25 cellular contexts compared by ENCODE assay signal in genomic region chr3:127566801-127567200, GRCh38. TPM values are rescaled to one million over a fixed set of nuclear protein-coding genes. Genes with fewer than 3 reads are reported as not detected.
DNase-seq lines count a peak whose midpoint lies in the region; TF ChIP-seq lines count a peak whose summit lies in the region.
"Had no signal": no experiment of that assay in that cellular context is flagged by ENCODE, and none has a peak within 500 bp of the region (broad histone marks: within the 10 kb centered on the region; RNA-seq: fewer than 3 reads in every experiment).

No MANE protein-coding gene starts in this region.

- H3K27me3 ChIP-seq in neural progenitor cell, result no peaks in the 10 kb centered on the region

- H2AFZ ChIP-seq in neural progenitor cell (replicated peaks), result no peak overlapping the region

- in situ Hi-C loops in G401 (cut with HindIII; ENCODE audit: low sequenced_read_pairs), result no loop called here
- in situ Hi-C loops in astrocyte of the spinal cord (cut with HindIII; ENCODE audit: low sequenced_read_pairs), result no loop called here

- no peaks in the 10 kb centered on the region for H3K36me3 ChIP-seq in neural progenitor cell

- no peaks in the 10 kb centered on the region for H3K79me2 ChIP-seq in neural progenitor cell (ENCODE audit: low read depth)

- peaks cover 10% of the 10 kb centered on the region for H3K36me3 Mint-ChIP-seq in neural progenitor cell
- H3K36me3 Mint-ChIP-seq: IgD-negative memory B cell had no signal

- peak; percentile 22 for DNase-seq in G401 (ENCODE audit: low spot score)
- DNase-seq in NCI-H187 (lab: John Stamatoyannopoulos, UW), result peak; percentile 70 to 89
- peak; percentile 39 for DNase-seq in astrocyte of the spinal cord (ENCODE audit: low read depth, low spot score)
- peak; percentile 89 for DNase-seq in neural progenitor cell (ENCODE audit: low spot score)
- DNase-seq in GOT3 (lab: John Stamatoyannopoulos, UW), result no peak
- DNase-seq in activated T-cell treated with anti-CD3 and anti-CD28 coated beads, Interleukin-2, amount 50 U/mL, for 48 hours, result no peak
- no peak for DNase-seq in GM19238 (ENCODE audit: insufficient read length, low spot score)
- DNase-seq: activated CD4-positive, CD25-positive, alpha-beta regulatory T cell treated with anti-CD3 and anti-CD28 coated beads, Interleukin-2, amount 50 U/mL, for 72 hours; activated CD8-positive, alpha-beta T cell treated with anti-CD3 and anti-CD28 coated beads, Interleukin-2, amount 10 ng/mL, durations not matched to agents 7 days and 5 days; activated naive CD4-positive, alpha-beta T cell treated with anti-CD3 and anti-CD28 coated beads, Interleukin-2, amount 10 ng/mL, durations not matched to agents 7 days and 5 days; activated T-cell treated with anti-CD3 and anti-CD28 coated beads, Interleukin-2, amount 50 U/mL, for 24 hours; CD4-positive, CD25-positive, alpha-beta regulatory T cell; DMS153; effector CD8-positive, alpha-beta T cell; gastrocnemius medialis; HCEC 1CT; islet precursor cell; MM.1S; NCI-H2029 treated with DMSO at 0.1 percent for 48 hours; NCI-H748 treated with DMSO at 0.1 percent for 48 hours; T1000 had no signal

- H3K27ac ChIP-seq in neural progenitor cell, result peak overlapping the region; percentile 30
- H3K27ac ChIP-seq: esophagus muscularis mucosa, gastrocnemius medialis had no signal

- no peak overlapping the region for H3K4me3 Mint-ChIP-seq in neural progenitor cell
- H3K4me3 Mint-ChIP-seq: activated CD8-positive, alpha-beta T cell treated with anti-CD3 and anti-CD28 coated beads, Interleukin-2, amount 10 ng/mL, durations not matched to agents 7 days and 5 days; activated naive CD4-positive, alpha-beta T cell treated with anti-CD3 and anti-CD28 coated beads, Interleukin-2, amount 10 ng/mL, durations not matched to agents 7 days and 5 days; activated T-cell treated with anti-CD3 and anti-CD28 coated beads, Interleukin-2, amount 50 U/mL, for 24 hours; CD4-positive, CD25-positive, alpha-beta regulatory T cell; IgD-negative memory B cell; neural crest cell had no signal

- H3K9ac ChIP-seq in neural progenitor cell, result no peak overlapping the region

- H3K9me3 Mint-ChIP-seq in neural progenitor cell, result peaks cover 7% of the 10 kb centered on the region
- H3K9me3 Mint-ChIP-seq: activated naive CD4-positive, alpha-beta T cell treated with anti-CD3 and anti-CD28 coated beads, Interleukin-2, amount 10 ng/mL, durations not matched to agents 7 days and 5 days; activated T-cell treated with anti-CD3 and anti-CD28 coated beads, Interleukin-2, amount 50 U/mL, for 24 hours had no signal

- H3F3A ChIP-seq in neural progenitor cell (ENCODE audit: low read depth), result peaks cover 13% of the 10 kb centered on the region

- H3K4me2 ChIP-seq in neural progenitor cell, result peak overlapping the region; percentile 37

- peak overlapping the region; percentile 94 for H3K27ac Mint-ChIP-seq in neural progenitor cell
- H3K27ac Mint-ChIP-seq: activated CD8-positive, alpha-beta T cell treated with anti-CD3 and anti-CD28 coated beads, Interleukin-2, amount 10 ng/mL, durations not matched to agents 7 days and 5 days; activated naive CD4-positive, alpha-beta T cell treated with anti-CD3 and anti-CD28 coated beads, Interleukin-2, amount 10 ng/mL, durations not matched to agents 7 days and 5 days; activated T-cell treated with anti-CD3 and anti-CD28 coated beads, Interleukin-2, amount 50 U/mL, for 24 hours; CD4-positive, CD25-positive, alpha-beta regulatory T cell; IgD-negative memory B cell had no signal

- no peaks in the 10 kb centered on the region for H3K9me3 ChIP-seq in neural progenitor cell (ENCODE audit: low read depth)
- H3K9me3 ChIP-seq: esophagus muscularis mucosa, gastrocnemius medialis had no signal

- no peak for TF ChIP-seq CTCF in astrocyte of the spinal cord (IDR thresholded peaks at IDR 0.05; ENCODE audit: low read depth, low read length)
- TF ChIP-seq CTCF in neural progenitor cell (IDR thresholded peaks at IDR 0.05), result no peak

- no peaks in the 10 kb centered on the region for H4K20me1 ChIP-seq in neural progenitor cell (ENCODE audit: low read depth)

- H3K4me3 ChIP-seq in astrocyte of the spinal cord (ENCODE audit: low read depth, low read length) (no peak overlapping the region), neural progenitor cell (no peak overlapping the region)
- H3K4me3 ChIP-seq: esophagus muscularis mucosa, gastrocnemius medialis, lung had no signal

- H3K27me3 Mint-ChIP-seq in neural progenitor cell (ENCODE audit: insufficient read depth, low read depth), result peaks cover 30% of the 10 kb centered on the region
- H3K27me3 Mint-ChIP-seq: activated naive CD4-positive, alpha-beta T cell treated with anti-CD3 and anti-CD28 coated beads, Interleukin-2, amount 10 ng/mL, durations not matched to agents 7 days and 5 days; CD4-positive, CD25-positive, alpha-beta regulatory T cell had no signal

- peaks cover 48% of the 10 kb centered on the region for H3K4me1 Mint-ChIP-seq in neural progenitor cell
- H3K4me1 Mint-ChIP-seq: activated naive CD4-positive, alpha-beta T cell treated with anti-CD3 and anti-CD28 coated beads, Interleukin-2, amount 10 ng/mL, durations not matched to agents 7 days and 5 days; CD4-positive, CD25-positive, alpha-beta regulatory T cell; neural crest cell had no signal

- peaks cover 27% of the 10 kb centered on the region for H3K4me1 ChIP-seq in neural progenitor cell
- H3K4me1 ChIP-seq: gastrocnemius medialis had no signal

RNA-seq across cellular contexts. Expression of gene TPRA1, which starts 23.7 kb away (rescaled TPM):
- 38.3 and 42.3 TPM in 2 replicates for total RNA-seq in G401 (2014; rRNA removed; shearing (Covaris generic))
- 11.8 and 27.4 TPM in 2 replicates for total RNA-seq in neural progenitor cell (ENCODE audit: low replicate concordance)

RNA-seq across cellular contexts. Expression of gene MCM2, which starts 31.4 kb away (rescaled TPM):
- 257 and 300 TPM in 2 replicates for total RNA-seq in G401 (2014; rRNA removed; shearing (Covaris generic))
- total RNA-seq in neural progenitor cell (ENCODE audit: low replicate concordance), result 104 and 180 TPM in 2 replicates

Comparison
In these comparisons a context has a peak if more than half of its experiments do, and no peak if none do; other contexts are left out.
1. DNase-seq: peak in G401 (single experiment), NCI-H187 (2 of 2), astrocyte of the spinal cord (single experiment) and neural progenitor cell (single experiment); none in GOT3 (single experiment), activated T-cell treated with anti-CD3 and anti-CD28 coated beads, Interleukin-2, amount 50 U/mL, for 48 hours (0 of 2) and GM19238 (single experiment).